ENCODE assay signal across 12 cellular contexts in the genomic region with DNA sequence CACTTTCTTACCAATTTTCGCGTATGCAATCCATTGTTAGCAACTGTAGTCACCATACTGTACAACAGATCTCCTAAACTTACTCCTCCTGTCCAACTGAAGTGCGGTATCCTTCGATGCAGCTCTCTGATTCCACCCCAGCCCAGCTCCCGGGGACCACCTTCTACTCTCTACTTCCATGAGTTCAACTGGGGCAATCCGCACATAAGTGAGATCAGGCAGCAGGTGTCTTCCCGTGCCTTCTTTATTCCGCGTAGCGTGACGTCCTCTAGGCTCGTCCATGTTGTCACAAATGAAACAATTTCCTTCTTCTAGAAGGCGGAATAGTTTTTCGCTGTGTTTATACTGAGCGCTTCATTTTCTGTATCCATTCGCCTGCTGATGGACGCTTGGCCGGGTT. TPM values are rescaled to one million over a fixed set of nuclear protein-coding genes. Genes with fewer than 3 reads are reported as not detected.
"Had no signal": no experiment of that assay in that cellular context is flagged by ENCODE, and none has a peak within 500 bp of the region (broad histone marks: within the 10 kb centered on the region; RNA-seq: fewer than 3 reads in every experiment).

No MANE protein-coding gene starts in this region.

- H3K4me1 ChIP-seq: HAP-1 had no signal

- FAIRE-seq: HTR-8/SVneo had no signal

- H3K4me2 ChIP-seq: KMS-11 had no signal

- H3K27ac Mint-ChIP-seq: HFFc6 had no signal

- H3K4me3 ChIP-seq: GM23248, HAP-1 had no signal

- H2AFZ ChIP-seq: GM23248 had no signal

- H3K9me3 ChIP-seq: HAP-1 had no signal

- ATAC-seq: HCT116 had no signal

- H3K9ac ChIP-seq: GM23248, KMS-11 had no signal

- H3K4me3 Mint-ChIP-seq: HFFc6 had no signal

- DNase-seq: GM23248, GOT3, H7, HFFc6, IMR-90, KBM-7 had no signal

- H3K36me3 ChIP-seq: HAP-1 had no signal

- H3K27ac ChIP-seq: GM23248, KMS-11 had no signal

RNA-seq across cellular contexts. Expression of a gene that starts 8.4 kb away (rescaled TPM):
- total RNA-seq: GM23248, H4, H7, HFFc6, HT-29, IMR-90 had no signal
- polyA plus RNA-seq: IMR-90 had no signal

RNA-seq across cellular contexts. Expression of a gene that starts 24.1 kb away (rescaled TPM):
- total RNA-seq: GM23248, H4, H7, HFFc6, HT-29, IMR-90 had no signal
- polyA plus RNA-seq: GM23248, IMR-90 had no signal

RNA-seq across cellular contexts. Expression of a gene that starts 45.3 kb away (rescaled TPM):
- total RNA-seq: GM23248, H4, H7, HFFc6, HT-29, IMR-90 had no signal
- polyA plus RNA-seq: GM23248, IMR-90 had no signal
